9 cellular contexts compared by ENCODE assay signal in genomic region chr5:106875591-106876297, GRCh38.
DNase-seq lines count a peak whose midpoint lies in the region; ATAC-seq, FAIRE-seq and TF ChIP-seq lines count a peak whose summit lies in the region.
"Had no signal": no experiment of that assay in that cellular context is flagged by ENCODE, and none has a peak within 500 bp of the region (broad histone marks: within the 10 kb centered on the region; RNA-seq: fewer than 3 reads in every experiment).

No MANE protein-coding gene starts in this region.

- no peak overlapping the region for H2AFZ ChIP-seq in GM12878 (ENCODE audit: control insufficient read depth, low read depth, low read length)

- intact Hi-C loops in GM12878 (cut with micrococcal nuclease; ENCODE audit: unreplicated experiment) (loop anchor here (2.0 to 10.0 kb wide), 2 partner anchors 421 to 607 kb away; no protein-coding TSS in a partner anchor), lower lobe of right lung (cut with DNase I) (no loop called here), uterus (cut with DNase I; ENCODE audit: low total_unique reads) (no loop called here), ovary (cut with DNase I) (no loop called here)

- SMC1A ChIA-PET in GM12878 (lab: Charles Lee; ENCODE audit: uncharacterized antibody, unreplicated experiment), result interaction anchor here (0.6 kb wide), 1 partner anchor 117 kb away, joined by 5 read pairs; no protein-coding TSS in a partner anchor

- no peaks in the 10 kb centered on the region for H3K79me2 ChIP-seq in GM12878 (ENCODE audit: control insufficient read depth, insufficient read depth, low read length)

- in situ Hi-C loops in GM12878 (cut with MboI), result no loop called here

- H3K27me3 ChIP-seq in HL-60 (ENCODE audit: insufficient read depth, poor library complexity, severe bottlenecking) (no peaks in the 10 kb centered on the region), GM12878 (replicated peaks in 1 of 2; ENCODE audit: control insufficient read depth in 2 of 2, insufficient read depth in 2 of 2, low read length in 1 of 2) (no peaks in the 10 kb centered on the region), lower lobe of right lung (ENCODE audit: low read depth) (no peaks in the 10 kb centered on the region), uterus (no peaks in the 10 kb centered on the region), ovary (no peaks in the 10 kb centered on the region)
- H3K27me3 ChIP-seq: neutrophil had no signal

- peak; percentile 65 for FAIRE-seq in GM12878 (lab: Jason Lieb, UNC)

- no peaks in the 10 kb centered on the region for H3K4me1 ChIP-seq in GM12878 (ENCODE audit: control insufficient read depth, insufficient read depth, low read length)
- no peaks in the 10 kb centered on the region for H3K4me1 ChIP-seq in lower lobe of right lung
- no peaks in the 10 kb centered on the region for H3K4me1 ChIP-seq in uterus
- no peaks in the 10 kb centered on the region for H3K4me1 ChIP-seq in ovary (ENCODE audit: insufficient read depth)

- CTCF ChIA-PET in GM12878 (lab: Yijun Ruan, JAX), result interaction anchor here (1.0 kb wide), 1 partner anchor 9 kb away, joined by 3 read pairs; no protein-coding TSS in a partner anchor

- H3K27ac ChIP-seq in HL-60 (replicated peaks) (no peak overlapping the region), GM12878 (ENCODE audit: control insufficient read depth, insufficient read depth) (no peak overlapping the region), lower lobe of right lung (no peak overlapping the region), uterus (no peak overlapping the region), ovary (no peak overlapping the region)
- H3K27ac ChIP-seq: neutrophil had no signal

- H3K9me3 ChIP-seq in GM12878 (replicated peaks; ENCODE audit: control insufficient read depth, insufficient read depth, low read length), result no peaks in the 10 kb centered on the region; the same call in 2 of the 3 replicates
- no peaks in the 10 kb centered on the region for H3K9me3 ChIP-seq in lower lobe of right lung
- no peaks in the 10 kb centered on the region for H3K9me3 ChIP-seq in uterus
- H3K9me3 ChIP-seq in ovary, result no peaks in the 10 kb centered on the region
- H3K9me3 ChIP-seq: neutrophil had no signal

- TF ChIP-seq CTCF in HL-60 (IDR thresholded peaks at IDR 0.05; ENCODE audit: insufficient read depth, low read length) (peak; percentile 13), GM12878 (IDR thresholded peaks at IDR 0.05 in 2 of 3, conservative IDR thresholded peaks at IDR 0.05 in 1 of 3; ENCODE audit: control insufficient read depth in 2 of 3, extremely low read depth in 1 of 3, insufficient read depth in 1 of 3, low read depth in 3 of 3, low read length in 3 of 3) (peak; percentile 59 to 69 (median 61)), lower lobe of right lung (IDR thresholded peaks at IDR 0.05) (peak; percentile 58), uterus (IDR thresholded peaks at IDR 0.05) (no peak), ovary (IDR thresholded peaks at IDR 0.05) (no peak)

- H3K9ac ChIP-seq in GM12878 (ENCODE audit: control insufficient read depth, insufficient read depth, low read length), result no peak overlapping the region

- peak; percentile 77 for TF ChIP-seq RAD21 in GM12878 (IDR thresholded peaks at IDR 0.05; ENCODE audit: insufficient read depth, low read depth, low read length)

- DNase-seq in HL-60 (ENCODE audit: low read depth in 1 of 2, low spot score in 1 of 2) (peak; percentile 8 to 34), GM12878 (ENCODE audit: low read depth, low spot score) (no peak), lower lobe of right lung (no peak), NCI-H146 treated with DMSO at 0.1 percent for 48 hours (lab: John Stamatoyannopoulos, UW; ENCODE audit: unreplicated experiment) (no peak), uterus (no peak), ovary (no peak)

- RAD21 ChIA-PET in GM12878 (lab: Charles Lee; ENCODE audit: unreplicated experiment), result interaction anchor here (1.5 to 2.5 kb wide), 2 partner anchors 14 to 606 kb away, joined by 3 to 6 read pairs; no protein-coding TSS in a partner anchor

- H4K20me1 ChIP-seq in GM12878 (ENCODE audit: control insufficient read depth, insufficient read depth), result no peaks in the 10 kb centered on the region

- no peak overlapping the region for H3K4me2 ChIP-seq in GM12878 (ENCODE audit: control insufficient read depth, insufficient read depth)

- WGBS in GM12878 (ENCODE audit: insufficient coverage, insufficient replicate concordance, low lambda C conversion rate, missing lambda C conversion rate), result 49% methylated on average over 21 of the region's 21 CpGs
- WGBS in ovary, 3 donors, result 89 to 91% (median 91%) methylated on average over 21 of the region's 21 CpGs

- no peak for TF ChIP-seq EP300 in GM12878 (IDR thresholded peaks at IDR 0.05; ENCODE audit: borderline replicate concordance in 1 of 2, control insufficient read depth in 1 of 2, low read depth in 2 of 2, low read length in 2 of 2)
- TF ChIP-seq EP300 in ovary (IDR thresholded peaks at IDR 0.05), result no peak

- no peaks in the 10 kb centered on the region for H3K36me3 ChIP-seq in GM12878 (ENCODE audit: control insufficient read depth in 2 of 2, insufficient read depth in 2 of 2, low read length in 1 of 2)
- no peaks in the 10 kb centered on the region for H3K36me3 ChIP-seq in lower lobe of right lung
- no peaks in the 10 kb centered on the region for H3K36me3 ChIP-seq in uterus
- H3K36me3 ChIP-seq in ovary, result no peaks in the 10 kb centered on the region
- H3K36me3 ChIP-seq: neutrophil had no signal

- TF ChIP-seq POLR2A in GM12878 (IDR thresholded peaks at IDR 0.05; ENCODE audit: low read depth, low read length) (no peak), uterus (IDR thresholded peaks at IDR 0.05) (no peak), ovary (IDR thresholded peaks at IDR 0.05) (no peak)

- H3K4me3 ChIP-seq in HL-60 (replicated peaks; ENCODE audit: insufficient read depth, low read length) (no peak overlapping the region), GM12878 (no peak overlapping the region), lower lobe of right lung (no peak overlapping the region), uterus (no peak overlapping the region), ovary (no peak overlapping the region)

- ATAC-seq in GM18502 (IDR thresholded peaks at IDR 0.05; ENCODE audit: poor library complexity, unreplicated experiment) (peak; percentile 87), GM12878 (peak; percentile 94), lower lobe of right lung (peak; percentile 67 to 70), GM21825 (IDR thresholded peaks at IDR 0.05; ENCODE audit: unreplicated experiment) (no peak)

- POLR2A ChIA-PET in GM12878 (lab: Charles Lee), result no interaction called here

- no TSS peak for BruUV-seq in GM12878 (replicated peaks; lab: Mats Ljungman, UMichigan)

TF ChIP-seq in GM12878, 131 proteins besides CTCF, POLR2A, EP300 and RAD21:
- TF ChIP-seq MLLT1 (IDR thresholded peaks at IDR 0.05), result no peak
- TF ChIP-seq SIN3A (IDR thresholded peaks at IDR 0.05; ENCODE audit: low read depth, low read length), result no peak
- TF ChIP-seq MTA3 (IDR thresholded peaks at IDR 0.05; ENCODE audit: borderline replicate concordance, low read length), result no peak
- TF ChIP-seq SMC3 (IDR thresholded peaks at IDR 0.05; ENCODE audit: borderline replicate concordance, low read length), result peak; percentile 40
- no peak for TF ChIP-seq TCF12 (IDR thresholded peaks at IDR 0.05; ENCODE audit: low read depth, low read length)
- no peak for TF ChIP-seq USF2 (IDR thresholded peaks at IDR 0.05; ENCODE audit: borderline replicate concordance, low read depth, low read length)
- TF ChIP-seq IRF3 (IDR thresholded peaks at IDR 0.05), result no peak

Comparison
In these comparisons a context has a peak if more than half of its experiments do, and no peak if none do; other contexts are left out.
1. DNase-seq: peak in HL-60 (2 of 2); none in GM12878 (single experiment), lower lobe of right lung (single experiment), NCI-H146 treated with DMSO at 0.1 percent for 48 hours (single experiment), uterus (0 of 2) and ovary (0 of 5).
2. CTCF ChIP-seq: peak in HL-60 (single experiment), GM12878 (3 of 3) and lower lobe of right lung (single experiment); none in uterus (0 of 4) and ovary (0 of 3).